16 cellular contexts compared by ENCODE assay signal in the genomic region with DNA sequence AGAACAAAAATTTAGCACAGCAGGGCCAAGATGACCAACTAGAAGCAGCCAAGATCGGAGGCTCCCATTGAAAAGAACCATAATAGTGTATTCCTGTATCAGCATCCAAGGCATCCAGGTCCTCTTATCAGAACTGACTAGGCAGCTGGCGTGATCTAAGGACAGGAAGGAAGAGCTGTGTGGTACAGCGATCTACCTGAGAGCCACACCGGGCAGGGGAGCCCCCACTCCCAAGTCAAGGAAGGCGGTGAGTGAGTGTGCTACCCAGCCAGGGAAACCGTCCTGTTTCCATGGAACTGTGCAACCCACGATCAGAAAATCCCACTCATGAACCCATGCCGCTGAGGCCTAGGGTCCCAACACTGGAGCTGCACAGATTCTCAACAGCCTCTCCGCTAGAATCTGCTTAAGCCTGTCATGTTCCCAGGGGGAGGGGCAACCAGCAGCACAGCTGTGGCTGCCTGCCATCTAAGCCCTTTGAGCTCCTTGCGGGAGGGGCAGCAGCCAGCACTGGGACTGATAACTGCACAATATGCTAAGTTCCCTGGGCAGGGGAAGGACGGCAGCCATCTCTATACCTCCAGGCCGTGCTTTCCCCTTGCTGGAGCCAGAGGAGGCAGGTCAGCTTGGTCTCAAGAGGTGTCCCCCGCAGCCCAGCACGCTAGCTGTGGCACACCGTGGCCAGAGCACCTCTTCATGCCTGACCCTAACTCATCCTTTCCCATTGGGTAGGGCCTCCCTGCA.
DNase-seq lines count a peak whose midpoint lies in the region; ATAC-seq, FAIRE-seq and TF ChIP-seq lines count a peak whose summit lies in the region.
"Had no signal": no experiment of that assay in that cellular context is flagged by ENCODE, and none has a peak within 500 bp of the region (broad histone marks: within the 10 kb centered on the region; RNA-seq: fewer than 3 reads in every experiment).

No MANE protein-coding gene starts in this region.

- WGBS in pancreas, 2 donors = 69 to 77% methylated on average over 15 of the region's 15 CpGs

- no peak overlapping the region for H3K27ac Mint-ChIP-seq in activated CD4-positive, alpha-beta T cell treated with anti-CD3 and anti-CD28 coated beads for 36 hours

- H3K4me3 Mint-ChIP-seq in activated CD4-positive, alpha-beta T cell treated with anti-CD3 and anti-CD28 coated beads for 36 hours = no peak overlapping the region

- H3K27ac ChIP-seq in SJCRH30 = no peak overlapping the region; the same call in 1 of the 2 replicates
- H3K27ac ChIP-seq in left ventricle myocardium inferior (replicated peaks) = no peak overlapping the region
- H3K27ac ChIP-seq in pancreas = no peak overlapping the region
- H3K27ac ChIP-seq: coronary artery, uterus, VCaP had no signal

- TF ChIP-seq CTCF in left ventricle myocardium inferior (IDR thresholded peaks at IDR 0.05; ENCODE audit: borderline replicate concordance) (no peak), pancreas (IDR thresholded peaks at IDR 0.05) (no peak)

- H3K36me3 ChIP-seq in SJCRH30 (no peaks in the 10 kb centered on the region), left ventricle myocardium inferior (no peaks in the 10 kb centered on the region), pancreas (no peaks in the 10 kb centered on the region)
- H3K36me3 ChIP-seq: uterus had no signal

- DNase-seq in ELF-1 (ENCODE audit: low read depth, low spot score) (peak; percentile 82), SJCRH30 (peak; percentile 68 to 69), left ventricle myocardium inferior (peak; percentile 21), pancreas (peak in 4 of 6 donors; percentile 4 to 28 (median 6)), LoVo (ENCODE audit: low spot score) (no peak), anterior cingulate cortex (lab: John Stamatoyannopoulos, UW) (no peak), GM19240 (ENCODE audit: insufficient read length, low spot score) (no peak)
- no peak for DNase-seq in activated CD4-positive, alpha-beta T cell treated with anti-CD3 and anti-CD28 coated beads for 36 hours
- DNase-seq: activated CD8-positive, alpha-beta memory T cell treated with anti-CD3 and anti-CD28 coated beads for 24 hours; amniotic stem cell; left colon; NCI-H1694 treated with DMSO at 0.1 percent for 48 hours had no signal

- H3K4me1 ChIP-seq in SJCRH30 = peaks cover 6% of the 10 kb centered on the region; the same call in 1 of the 2 replicates
- no peaks in the 10 kb centered on the region for H3K4me1 ChIP-seq in left ventricle myocardium inferior
- H3K4me1 ChIP-seq in pancreas = no peaks in the 10 kb centered on the region
- H3K4me1 ChIP-seq: uterus had no signal

- POLR2A ChIA-PET in activated CD4-positive, alpha-beta T cell treated with anti-CD3 and anti-CD28 coated beads for 36 hours (lab: Charles Lee) = no interaction called here

- H3K4me3 ChIP-seq in SJCRH30 (no peak overlapping the region), left ventricle myocardium inferior (no peak overlapping the region), pancreas (no peak overlapping the region)
- H3K4me3 ChIP-seq: coronary artery, uterus had no signal

- ATAC-seq in pancreas = no peak
- ATAC-seq in activated CD4-positive, alpha-beta T cell treated with anti-CD3 and anti-CD28 coated beads for 36 hours = no peak
- ATAC-seq: left colon had no signal

- no peaks in the 10 kb centered on the region for H3K4me1 Mint-ChIP-seq in activated CD4-positive, alpha-beta T cell treated with anti-CD3 and anti-CD28 coated beads for 36 hours

- no peak for FAIRE-seq in pancreas (lab: Jason Lieb, UNC)
- FAIRE-seq: RCC 7860 had no signal

- H3K9me3 ChIP-seq in SJCRH30 (replicated peaks) = peaks cover 7% of the 10 kb centered on the region; the same call in 1 of the 2 replicates
- peaks cover 17% of the 10 kb centered on the region for H3K9me3 ChIP-seq in left ventricle myocardium inferior (replicated peaks)
- no peaks in the 10 kb centered on the region for H3K9me3 ChIP-seq in pancreas
- H3K9me3 ChIP-seq: uterus had no signal

- H3K36me3 Mint-ChIP-seq in activated CD4-positive, alpha-beta T cell treated with anti-CD3 and anti-CD28 coated beads for 36 hours (ENCODE audit: low read depth) = no peaks in the 10 kb centered on the region

- H3K27me3 ChIP-seq in SJCRH30 = no peaks in the 10 kb centered on the region
- no peaks in the 10 kb centered on the region for H3K27me3 ChIP-seq in left ventricle myocardium inferior (ENCODE audit: low read depth)
- H3K27me3 ChIP-seq in pancreas = no peaks in the 10 kb centered on the region
- H3K27me3 ChIP-seq: uterus had no signal

- H3K27me3 Mint-ChIP-seq in activated CD4-positive, alpha-beta T cell treated with anti-CD3 and anti-CD28 coated beads for 36 hours = no peaks in the 10 kb centered on the region

- H3K9me3 Mint-ChIP-seq in activated CD4-positive, alpha-beta T cell treated with anti-CD3 and anti-CD28 coated beads for 36 hours (ENCODE audit: low read depth) = peaks cover 4% of the 10 kb centered on the region

- CTCF ChIA-PET in activated CD4-positive, alpha-beta T cell treated with anti-CD3 and anti-CD28 coated beads for 36 hours (lab: Charles Lee) = no interaction called here

- intact Hi-C loops in left ventricle myocardium inferior (cut with micrococcal nuclease) = no loop called here
- intact Hi-C loops in pancreas (cut with DNase I) = no loop called here
- intact Hi-C loops in activated CD4-positive, alpha-beta T cell treated with anti-CD3 and anti-CD28 coated beads for 36 hours (cut with DNase I, micrococcal nuclease) = no loop called here

Comparison
In these comparisons a context has a peak if more than half of its experiments do, and no peak if none do; other contexts are left out.
1. DNase-seq: peak in ELF-1 (single experiment), SJCRH30 (2 of 2), left ventricle myocardium inferior (single experiment) and pancreas (4 of 6); none in LoVo (single experiment), anterior cingulate cortex (0 of 58), GM19240 (single experiment) and activated CD4-positive, alpha-beta T cell treated with anti-CD3 and anti-CD28 coated beads for 36 hours (single experiment).